8 cellular contexts compared by ENCODE assay signal in genomic region chr14:58637040-58637390, GRCh38. TPM values are rescaled to one million over a fixed set of nuclear protein-coding genes. Genes with fewer than 3 reads are reported as not detected.
DNase-seq lines count a peak whose midpoint lies in the region; ATAC-seq and TF ChIP-seq lines count a peak whose summit lies in the region.

No MANE protein-coding gene starts in this region.

- peaks cover 42% of the 10 kb centered on the region for H3K27me3 Mint-ChIP-seq in activated CD8-positive, alpha-beta T cell treated with anti-CD3 and anti-CD28 coated beads for 36 hours
- H3K27me3 Mint-ChIP-seq in natural killer cell (ENCODE audit: low read depth in 2 of 2), result peaks cover 20 to 41% of the 10 kb centered on the region in 2 donors

- no peaks in the 10 kb centered on the region for H3K9me3 ChIP-seq in BLaER1
- H3K9me3 ChIP-seq in esophagus (ENCODE audit: control insufficient read depth in 2 of 2, insufficient read depth in 1 of 2, low read depth in 1 of 2, low read length in 1 of 2), result no peaks in the 10 kb centered on the region
- H3K9me3 ChIP-seq in upper lobe of left lung, result no peaks in the 10 kb centered on the region

- peak overlapping the region; percentile 64 for H3K9ac ChIP-seq in BLaER1

- H3K4me3 ChIP-seq in BLaER1, result peak overlapping the region; percentile 89
- peak overlapping the region in 1 of 2 donors; percentile 52 for H3K4me3 ChIP-seq in esophagus (ENCODE audit: low read depth in 1 of 2, low read length in 2 of 2)
- H3K4me3 ChIP-seq in upper lobe of left lung, result peak overlapping the region; percentile 10 to 75 (median 64)

- H3K4me1 Mint-ChIP-seq in activated CD8-positive, alpha-beta T cell treated with anti-CD3 and anti-CD28 coated beads for 36 hours (ENCODE audit: low read depth), result peaks cover 34% of the 10 kb centered on the region
- H3K4me1 Mint-ChIP-seq in natural killer cell, result peaks cover 16 to 22% of the 10 kb centered on the region in 2 donors

- H3K36me3 ChIP-seq in BLaER1, result peaks cover 10% of the 10 kb centered on the region
- H3K36me3 ChIP-seq in esophagus (ENCODE audit: control insufficient read depth in 2 of 2, insufficient read depth in 2 of 2, low read length in 1 of 2), result no peaks in the 10 kb centered on the region
- H3K36me3 ChIP-seq in upper lobe of left lung, result peaks cover 0 to 6% (median 0%) of the 10 kb centered on the region in 4 donors

- POLR2A ChIA-PET in activated CD8-positive, alpha-beta T cell treated with anti-CD3 and anti-CD28 coated beads for 36 hours (lab: Charles Lee), result interaction anchor here (0.8 kb wide), 2 partner anchors 66 to 209 kb away, joined by 3 to 5 read pairs; partner anchors contain the start of gene KIAA0586

- no peaks in the 10 kb centered on the region for H3K9me3 Mint-ChIP-seq in activated CD8-positive, alpha-beta T cell treated with anti-CD3 and anti-CD28 coated beads for 36 hours
- no peaks in the 10 kb centered on the region for H3K9me3 Mint-ChIP-seq in natural killer cell

- CTCF ChIA-PET in activated CD8-positive, alpha-beta T cell treated with anti-CD3 and anti-CD28 coated beads for 36 hours (lab: Charles Lee), result interaction anchor here (1.3 to 5.3 kb wide), 3 partner anchors 12 to 136 kb away, joined by 3 to 33 read pairs (median 9); no protein-coding TSS in a partner anchor

- 4 to 14% methylated on average over 17 of the region's 17 CpGs for WGBS in esophagus, 2 donors
- 6 to 19% methylated on average over 17 of the region's 17 CpGs for WGBS in upper lobe of left lung, 2 donors

- H3K36me3 Mint-ChIP-seq in activated CD8-positive, alpha-beta T cell treated with anti-CD3 and anti-CD28 coated beads for 36 hours (ENCODE audit: low read depth), result no peaks in the 10 kb centered on the region
- no peaks in the 10 kb centered on the region for H3K36me3 Mint-ChIP-seq in natural killer cell

- peak overlapping the region; percentile 99 for H3K4me2 ChIP-seq in BLaER1

- H3K27me3 ChIP-seq in BLaER1 (peaks cover 7% of the 10 kb centered on the region; the same call in 1 of the 2 replicates), esophagus (ENCODE audit: control insufficient read depth in 1 of 2, insufficient read depth in 2 of 2, low read length in 2 of 2) (peaks cover 0 to 2% of the 10 kb centered on the region in 2 donors), upper lobe of left lung (peaks cover 0 to 4% (median 0%) of the 10 kb centered on the region in 4 donors)

- no peaks in the 10 kb centered on the region for H4K20me1 ChIP-seq in BLaER1

- ATAC-seq in HG02973 (IDR thresholded peaks at IDR 0.05; ENCODE audit: unreplicated experiment) (peak; percentile 12), natural killer cell (peak in 1 of 3 donors; percentile 4), upper lobe of left lung (ENCODE audit: low FRiP score in 2 of 2) (peak in 1 of 2 donors; percentile 50), GM21619 (IDR thresholded peaks at IDR 0.05; ENCODE audit: unreplicated experiment) (no peak)
- peak; percentile 25 for ATAC-seq in activated CD8-positive, alpha-beta T cell treated with anti-CD3 and anti-CD28 coated beads for 36 hours

- intact Hi-C loops in activated CD8-positive, alpha-beta T cell treated with anti-CD3 and anti-CD28 coated beads for 36 hours (cut with micrococcal nuclease), result loop anchor here (5.0 kb wide), 1 partner anchor 135 kb away; no protein-coding TSS in a partner anchor
- intact Hi-C loops in natural killer cell (cut with micrococcal nuclease), result no loop called here

- no peak overlapping the region; the same call in 1 of the 2 replicates for H3K27ac ChIP-seq in BLaER1
- peak overlapping the region; percentile 6 to 47 for H3K27ac ChIP-seq in esophagus (ENCODE audit: low read depth in 2 of 2, low read length in 1 of 2)
- H3K27ac ChIP-seq in upper lobe of left lung, result peak overlapping the region in 2 of 4 donors; percentile 84 to 88

- no peak for TF ChIP-seq CTCF in activated CD8-positive, alpha-beta T cell treated with anti-CD3 and anti-CD28 coated beads for 36 hours (IDR thresholded peaks at IDR 0.05)
- no peak for TF ChIP-seq CTCF in natural killer cell (IDR thresholded peaks at IDR 0.05)
- no peak for TF ChIP-seq CTCF in upper lobe of left lung (IDR thresholded peaks at IDR 0.05)

- TF ChIP-seq EP300 in upper lobe of left lung (IDR thresholded peaks at IDR 0.05), result no peak

- H3K4me1 ChIP-seq in BLaER1 (peaks cover 51% of the 10 kb centered on the region), esophagus (ENCODE audit: control insufficient read depth in 2 of 2, insufficient read depth in 2 of 2, low read length in 1 of 2) (peaks cover 3 to 4% of the 10 kb centered on the region in 2 donors), upper lobe of left lung (peaks cover 16 to 37% (median 20%) of the 10 kb centered on the region in 4 donors)

- TF ChIP-seq POLR2A in upper lobe of left lung (IDR thresholded peaks at IDR 0.05), result no peak

- peak overlapping the region; percentile 80 for H3K4me3 Mint-ChIP-seq in activated CD8-positive, alpha-beta T cell treated with anti-CD3 and anti-CD28 coated beads for 36 hours
- peak overlapping the region; percentile 87 for H3K4me3 Mint-ChIP-seq in natural killer cell

- DNase-seq in activated CD8-positive, alpha-beta T cell treated with anti-CD3 and anti-CD28 coated beads for 36 hours, result peak; percentile 72
- no peak for DNase-seq in natural killer cell
- DNase-seq in upper lobe of left lung, result peak in 1 of 2 donors; percentile 72
- DNase-seq in COLO668 (lab: John Stamatoyannopoulos, UW; ENCODE audit: unreplicated experiment), result no peak

- peak overlapping the region; percentile 84 for H3K27ac Mint-ChIP-seq in activated CD8-positive, alpha-beta T cell treated with anti-CD3 and anti-CD28 coated beads for 36 hours
- no peak overlapping the region for H3K27ac Mint-ChIP-seq in natural killer cell

RNA-seq across cellular contexts. Expression of gene DACT1, which starts 0.7 kb away (rescaled TPM):
- total RNA-seq in activated CD8-positive, alpha-beta T cell treated with anti-CD3 and anti-CD28 coated beads for 36 hours, result 1 to 10 TPM; 1.4 to 2.0 TPM
- polyA plus RNA-seq in esophagus, result under 1 TPM; 0.14 to 0.65 TPM
- total RNA-seq in natural killer cell (under 1 TPM; 0.20 to 0.45 (median 0.33) TPM), upper lobe of left lung (1 to 10 TPM; 1.0 to 8.1 (median 4.5) TPM)
